Comparison of ENCODE assay signal across 26 cellular contexts in genomic region chr12:19008102-19008501, GRCh38.
"Had no signal": no experiment of that assay in that cellular context is flagged by ENCODE, and none has a peak within 500 bp of the region (broad histone marks: within the 10 kb centered on the region; RNA-seq: fewer than 3 reads in every experiment).

No MANE protein-coding gene starts in this region.

- H3K4me1 ChIP-seq: suprapubic skin, testis, thyroid gland, tibial artery, tibial nerve, transverse colon, upper lobe of left lung, upper lobe of right lung, uterus, vagina had no signal

- ATAC-seq: stimulated activated effector memory CD8-positive, alpha-beta T cell treated with anti-CD3 and anti-CD28 coated beads, Interleukin-12 subunit alpha, Interleukin-12 subunit beta, amount 100 ng/mL, for 72 hours; stimulated activated memory B cell treated with anti-CD40 and anti-IgM and Interleukin-4, amounts not matched to agents 10 μg/mL and 1 μg/mL and 100 μg/mL, for 72 hours; stimulated activated naive B cell treated with anti-CD40 and anti-IgM and Interleukin-4, amounts not matched to agents 10 μg/mL and 1 μg/mL and 100 μg/mL, for 72 hours; stimulated activated naive CD8-positive, alpha-beta T cell treated with anti-CD3 and anti-CD28 coated beads, Interleukin-15, amount 100 ng/mL, for 72 hours; stimulated activated naive CD8-positive, alpha-beta T cell treated with anti-CD3 and anti-CD28 coated beads, Interleukin-15, Interleukin-2, amounts not matched to agents 100 U/mL and 50 U/mL, for 24 hours; upper lobe of right lung had no signal

- H3K9me3 ChIP-seq: stomach, suprapubic skin, testis, thoracic aorta, thyroid gland, tibial artery, tibial nerve, transverse colon, upper lobe of left lung, upper lobe of right lung, uterus, vagina had no signal

- H3K36me3 ChIP-seq: stomach, suprapubic skin, thoracic aorta, thyroid gland, tibial artery, tibial nerve, transverse colon, upper lobe of left lung, upper lobe of right lung, uterus, vagina had no signal

- DNase-seq: stimulated activated CD4-positive, alpha-beta T cell treated with anti-CD3 and anti-CD28 coated beads, Interleukin-2, amount 100 ng/mL, for 48 hours; stimulated activated CD4-positive, alpha-beta T cell treated with anti-CD3 and anti-CD28 coated beads, Interleukin-4, amount 100 ng/mL, for 1 hour; stimulated activated CD4-positive, alpha-beta T cell treated with anti-CD3 and anti-CD28 coated beads, Interleukin-4, amount 100 ng/mL, for 24 hours; stimulated activated CD4-positive, alpha-beta T cell treated with anti-CD3 and anti-CD28 coated beads, Interleukin-4, amount 100 ng/mL, for 4 hours; stimulated activated CD8-positive, alpha-beta memory T cell treated with anti-CD3 and anti-CD28 coated beads, Interleukin-4, amount 100 ng/mL, for 48 hours; stimulated activated naive B cell treated with anti-CD40 and anti-IgM and Interleukin-4, amounts not matched to agents 10 μg/mL and 1 μg/mL and 100 μg/mL, for 72 hours; stimulated activated naive CD4-positive, alpha-beta T cell; stimulated activated naive CD4-positive, alpha-beta T cell treated with Interleukin-2 at 50 U/mL for 16 hours; stimulated activated naive CD8-positive, alpha-beta T cell treated with anti-CD3 and anti-CD28 coated beads, Interleukin-15, amount 100 ng/mL, for 72 hours; stimulated activated naive CD8-positive, alpha-beta T cell treated with anti-CD3 and anti-CD28 coated beads, Interleukin-15, Interleukin-2, amounts not matched to agents 100 U/mL and 50 U/mL, for 24 hours; stomach; substantia nigra; testis; thyroid gland; tibial artery; transverse colon; trophoblast cell; upper lobe of left lung; upper lobe of right lung; uterus had no signal

- H3K27me3 ChIP-seq: stomach, suprapubic skin, testis, thyroid gland, tibial artery, tibial nerve, transverse colon, upper lobe of left lung, upper lobe of right lung, uterus, vagina had no signal

- H3K4me3 ChIP-seq: stomach, suprapubic skin, testis, thoracic aorta, thyroid gland, tibial artery, tibial nerve, transverse colon, upper lobe of left lung, upper lobe of right lung, uterus, vagina had no signal

- H3K27ac ChIP-seq: stomach, suprapubic skin, testis, thoracic aorta, thyroid gland, tibial artery, tibial nerve, transverse colon, upper lobe of left lung, upper lobe of right lung, uterus, vagina had no signal
